In genomic region chr17:69820881-69821473, GRCh38 we compare ENCODE assay signal across 19 cellular contexts.
DNase-seq lines count a peak whose midpoint lies in the region; TF ChIP-seq lines count a peak whose summit lies in the region.
"Had no signal": no experiment of that assay in that cellular context is flagged by ENCODE, and none has a peak within 500 bp of the region (broad histone marks: within the 10 kb centered on the region; RNA-seq: fewer than 3 reads in every experiment).

No MANE protein-coding gene starts in this region.

- H3K4me3 ChIP-seq in mesenchymal stem cell (ENCODE audit: insufficient read depth in 1 of 2, low read depth in 1 of 2, low read length in 2 of 2) (no peak overlapping the region), OCI-LY7 (ENCODE audit: low read depth, low read length, poor library complexity, severe bottlenecking) (no peak overlapping the region)
- H3K4me3 ChIP-seq: GM23248, HAP-1, PC-9 had no signal

- H3K4me1 ChIP-seq in mesenchymal stem cell (ENCODE audit: control insufficient read depth, insufficient read depth, low read depth, low read length) (peaks cover 3% of the 10 kb centered on the region), OCI-LY7 (ENCODE audit: insufficient read depth, low read length, poor library complexity, severe bottlenecking) (no peaks in the 10 kb centered on the region)
- H3K4me1 ChIP-seq: HAP-1 had no signal

- H2BK120ac ChIP-seq in mesenchymal stem cell (ENCODE audit: low read depth, low read length): no peak overlapping the region

- no peak overlapping the region for H4K91ac ChIP-seq in mesenchymal stem cell (ENCODE audit: low read length)

- H2AK5ac ChIP-seq in mesenchymal stem cell (ENCODE audit: low read length, severe bottlenecking): no peak overlapping the region

- intact Hi-C loops in OCI-LY7 (cut with micrococcal nuclease; ENCODE audit: unreplicated experiment): no loop called here

- H3K9me2 ChIP-seq in OCI-LY7 (ENCODE audit: insufficient read depth, low read length): no peaks in the 10 kb centered on the region

- DNase-seq in DMS 273 (lab: John Stamatoyannopoulos, UW; ENCODE audit: unreplicated experiment) (peak; percentile 3), DMS 273 treated with DMSO at 0.1 percent for 48 hours (lab: John Stamatoyannopoulos, UW) (no peak), COLO668 (lab: John Stamatoyannopoulos, UW; ENCODE audit: unreplicated experiment) (peak; percentile 29), NCI-H774 (lab: John Stamatoyannopoulos, UW) (peak; percentile 17), mesenchymal stem cell (no peak), T-helper 1 cell (no peak), D341Med (ENCODE audit: low spot score) (no peak), OCI-LY7 (ENCODE audit: low spot score) (no peak)
- DNase-seq: DMS153, EL, GM23248, IMR-90, NCI-H1436, NCI-H1930, NCI-H526, PC-9, SW 1271 had no signal

- H3K79me1 ChIP-seq in mesenchymal stem cell (replicated peaks; ENCODE audit: low read length, poor library complexity, severe bottlenecking): no peaks in the 10 kb centered on the region

- peak overlapping the region; percentile 44 for H2BK15ac ChIP-seq in mesenchymal stem cell (ENCODE audit: low read depth, poor library complexity, severe bottlenecking)

- H3K9ac ChIP-seq in mesenchymal stem cell (ENCODE audit: low read length): no peak overlapping the region
- H3K9ac ChIP-seq: GM23248 had no signal

- H3K18ac ChIP-seq in mesenchymal stem cell (ENCODE audit: low read depth in 1 of 2, low read length in 2 of 2): peak overlapping the region in 1 of 2 experiments; percentile 76

- no peak overlapping the region for H4K8ac ChIP-seq in mesenchymal stem cell (ENCODE audit: low read length)

- H3K36me3 ChIP-seq in mesenchymal stem cell (ENCODE audit: control insufficient read depth in 1 of 2, insufficient read depth in 2 of 2, low read depth in 1 of 2, low read length in 2 of 2) (peaks cover 0 to 7% of the 10 kb centered on the region in 2 experiments), OCI-LY7 (ENCODE audit: insufficient read depth, low read length) (no peaks in the 10 kb centered on the region)
- H3K36me3 ChIP-seq: HAP-1 had no signal

- TF ChIP-seq CTCF in OCI-LY7 (conservative IDR thresholded peaks at IDR 0.05; ENCODE audit: low read length): no peak

- no peaks in the 10 kb centered on the region for H3K9me3 ChIP-seq in mesenchymal stem cell (ENCODE audit: control insufficient read depth, low read length)
- H3K9me3 ChIP-seq in OCI-LY7 (ENCODE audit: low read length): no peaks in the 10 kb centered on the region
- H3K9me3 ChIP-seq: HAP-1 had no signal

- CTCF ChIA-PET in OCI-LY7 (lab: Charles Lee; ENCODE audit: unreplicated experiment): no interaction called here

- no peak overlapping the region for H3K23ac ChIP-seq in mesenchymal stem cell (ENCODE audit: low read length in 2 of 2)

- no peak overlapping the region for H3K4me2 ChIP-seq in mesenchymal stem cell (ENCODE audit: low read length, poor library complexity, severe bottlenecking)
- H3K4me2 ChIP-seq in OCI-LY7 (ENCODE audit: low read length): no peak overlapping the region
- H3K4me2 ChIP-seq: PC-9 had no signal

- no peaks in the 10 kb centered on the region for H3K27me3 ChIP-seq in mesenchymal stem cell (ENCODE audit: control insufficient read depth in 1 of 2, insufficient read depth in 1 of 2, low read length in 2 of 2)

- H3K27ac ChIP-seq in mesenchymal stem cell (ENCODE audit: low read length, poor library complexity, severe bottlenecking) (no peak overlapping the region), OCI-LY7 (ENCODE audit: low read depth, low read length, poor library complexity, severe bottlenecking) (no peak overlapping the region)
- H3K27ac ChIP-seq: 22Rv1, GM23248, PC-9 had no signal

- no TSS peak for BruUV-seq in OCI-LY7 (replicated peaks; lab: Mats Ljungman, UMichigan)

- peak overlapping the region in 1 of 2 experiments; percentile 72 for H2BK12ac ChIP-seq in mesenchymal stem cell (ENCODE audit: low read length in 2 of 2)

- no peak overlapping the region for H3K4ac ChIP-seq in mesenchymal stem cell (ENCODE audit: low read depth in 1 of 2, low read length in 2 of 2)

- H3K79me2 ChIP-seq in OCI-LY7 (ENCODE audit: insufficient read depth, low read depth, low read length): no peaks in the 10 kb centered on the region

- H2BK5ac ChIP-seq in mesenchymal stem cell (ENCODE audit: low read depth, low read length, poor library complexity, severe bottlenecking): no peak overlapping the region

- H3K14ac ChIP-seq in mesenchymal stem cell (ENCODE audit: low read length in 2 of 2): peak overlapping the region in 1 of 2 experiments; percentile 83

- H2AFZ ChIP-seq in mesenchymal stem cell (ENCODE audit: low read depth, low read length) (no peak overlapping the region), OCI-LY7 (ENCODE audit: low read length) (no peak overlapping the region)
- H2AFZ ChIP-seq: GM23248, PC-9 had no signal

- H4K20me1 ChIP-seq in OCI-LY7 (ENCODE audit: insufficient read depth, low read length): no peaks in the 10 kb centered on the region

- POLR2A ChIA-PET in OCI-LY7 (lab: Charles Lee): no interaction called here

- 95% methylated on average over 6 of the region's 6 CpGs for WGBS in mesenchymal stem cell

Comparison
In these comparisons a context has a peak if more than half of its experiments do, and no peak if none do; other contexts are left out.
1. DNase-seq: peak in DMS 273 (single experiment), COLO668 (single experiment) and NCI-H774 (single experiment); none in DMS 273 treated with DMSO at 0.1 percent for 48 hours (single experiment), mesenchymal stem cell (single experiment), T-helper 1 cell (0 of 5), D341Med (single experiment) and OCI-LY7 (single experiment).